27 cellular contexts compared by ENCODE assay signal in the genomic region with DNA sequence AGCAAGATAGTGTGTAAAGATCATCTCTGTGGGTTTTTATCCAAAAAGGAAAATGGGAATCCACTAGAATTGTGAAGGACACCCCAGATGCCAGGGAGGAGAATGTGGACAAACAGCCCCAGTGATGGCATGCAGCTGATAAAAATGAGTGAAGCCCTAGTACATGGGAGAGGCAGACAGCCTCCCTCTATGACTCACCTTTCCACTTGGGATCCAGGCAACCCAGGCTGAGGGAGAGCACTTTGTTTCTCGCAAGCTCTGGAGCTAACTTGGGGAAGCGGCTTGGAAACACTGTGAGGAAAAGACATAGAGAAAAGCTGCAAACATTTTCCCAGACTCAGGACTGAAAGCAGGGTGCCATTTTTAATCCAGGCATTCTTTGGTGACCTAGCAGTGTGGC. TPM values are rescaled to one million over a fixed set of nuclear protein-coding genes. Genes with fewer than 3 reads are reported as not detected.
DNase-seq lines count a peak whose midpoint lies in the region; ATAC-seq and TF ChIP-seq lines count a peak whose summit lies in the region.
"Had no signal": no experiment of that assay in that cellular context is flagged by ENCODE, and none has a peak within 500 bp of the region (broad histone marks: within the 10 kb centered on the region; RNA-seq: fewer than 3 reads in every experiment).

No MANE protein-coding gene starts in this region.

- no peak overlapping the region for H3K4me2 ChIP-seq in MM.1S (ENCODE audit: low read depth, low read length)
- H3K4me2 ChIP-seq: smooth muscle cell had no signal

- H3K4me3 Mint-ChIP-seq in CD4-positive, CD25-positive, alpha-beta regulatory T cell = peak overlapping the region in 2 of 4 donors; percentile 46 to 48
- H3K4me3 Mint-ChIP-seq: activated CD4-positive, alpha-beta memory T cell treated with anti-CD3 and anti-CD28 coated beads, Interleukin-2, amount 10 ng/mL, durations not matched to agents 7 days and 5 days; activated naive CD4-positive, alpha-beta T cell treated with anti-CD3 and anti-CD28 coated beads, Interleukin-2, amount 50 U/mL, for 24 hours; B cell; IgD-negative memory B cell; natural killer cell treated with Interleukin-12 subunit alpha and Interleukin-12 subunit beta and Interleukin-15 and Interleukin-18, amount 100 ng/mL, for 72 hours had no signal

- peak overlapping the region; percentile 72 for H3K4me3 ChIP-seq in CD4-positive, CD25-positive, alpha-beta regulatory T cell (ENCODE audit: low read depth, low read length)
- no peak overlapping the region for H3K4me3 ChIP-seq in MM.1S (ENCODE audit: low read length)
- H3K4me3 ChIP-seq: lung, MG63, mucosa of descending colon, smooth muscle cell, transverse colon had no signal

- H3K27ac Mint-ChIP-seq in CD4-positive, CD25-positive, alpha-beta regulatory T cell = peak overlapping the region; percentile 72 to 91 (median 82)
- H3K27ac Mint-ChIP-seq: activated CD4-positive, alpha-beta memory T cell treated with anti-CD3 and anti-CD28 coated beads, Interleukin-2, amount 10 ng/mL, durations not matched to agents 7 days and 5 days; activated naive CD4-positive, alpha-beta T cell treated with anti-CD3 and anti-CD28 coated beads, Interleukin-2, amount 50 U/mL, for 24 hours; activated T-helper 2 cell treated with anti-CD3 and anti-CD28 coated beads, Interferon-gamma antibody, Interleukin-2, Interleukin-4, amounts not matched to agents 10 μg/mL and 5 μg/mL and 100 μg/mL, durations not matched to agents 14 hours and 24 hours and 36 hours; B cell; IgD-negative memory B cell; natural killer cell treated with Interleukin-12 subunit alpha and Interleukin-12 subunit beta and Interleukin-15 and Interleukin-18, amount 100 ng/mL, for 72 hours had no signal

- H3K4me1 ChIP-seq in CD4-positive, CD25-positive, alpha-beta regulatory T cell (ENCODE audit: control insufficient read depth, insufficient read depth, low read length, poor library complexity, severe bottlenecking) = peaks cover 34% of the 10 kb centered on the region
- 0 out of 2 replicates have a peak, but pooled peaks cover 9% of the 10 kb centered on the region for H3K4me1 ChIP-seq in MM.1S (ENCODE audit: low read length)
- H3K4me1 ChIP-seq: transverse colon had no signal

- H3F3A ChIP-seq in MM.1S (ENCODE audit: insufficient read depth, low read length) = no peaks in the 10 kb centered on the region

- intact Hi-C loops in head of caudate nucleus (cut with DNase I) (no loop called here), left colon (cut with DNase I, micrococcal nuclease) (loop anchor here in 1 of 2 donors (5.0 kb wide), 1 partner anchor 120 kb away; no protein-coding TSS in a partner anchor)

- DNase-seq in CD4-positive, CD25-positive, alpha-beta regulatory T cell = no peak
- DNase-seq in HT1080 (ENCODE audit: low read depth) = peak; percentile 27
- peak; percentile 17 for DNase-seq in astrocyte of the hippocampus (ENCODE audit: low read depth, low spot score)
- peak in 27 of 42 donors; percentile 16 to 67 (median 41) for DNase-seq in head of caudate nucleus
- DNase-seq in MM.1S = no peak
- DNase-seq in left colon = no peak
- DNase-seq: activated CD4-positive, alpha-beta memory T cell treated with anti-CD3 and anti-CD28 coated beads, Interleukin-2, amount 10 ng/mL, durations not matched to agents 7 days and 5 days; anterior cingulate cortex; DMS153; MG63; mucosa of descending colon; NCI-H1436 treated with DMSO at 0.1 percent for 48 hours; NCI-H446; NCI-H774; retina; RPMI8226; stimulated activated CD4-positive, alpha-beta T cell treated with anti-CD3 and anti-CD28 coated beads, Interleukin-2, amount 100 ng/mL, for 24 hours; transverse colon had no signal

- no peak for TF ChIP-seq CTCF in MM.1S (IDR thresholded peaks at IDR 0.05; ENCODE audit: low read length)

- peak overlapping the region; percentile 47 for H3K27ac ChIP-seq in CD4-positive, CD25-positive, alpha-beta regulatory T cell (ENCODE audit: insufficient read depth, low read length, poor library complexity, severe bottlenecking)
- H3K27ac ChIP-seq in MM.1S (ENCODE audit: low read length) = no peak overlapping the region
- H3K27ac ChIP-seq: transverse colon had no signal

- H3K36me3 Mint-ChIP-seq in CD4-positive, CD25-positive, alpha-beta regulatory T cell = peaks cover 53% of the 10 kb centered on the region

- H3K27me3 ChIP-seq in CD4-positive, CD25-positive, alpha-beta regulatory T cell (ENCODE audit: control insufficient read depth, insufficient read depth, low read length) = no peaks in the 10 kb centered on the region
- no peaks in the 10 kb centered on the region for H3K27me3 ChIP-seq in MM.1S (replicated peaks; ENCODE audit: insufficient read depth, low read length)
- H3K27me3 ChIP-seq: MG63, transverse colon had no signal

- ATAC-seq in CD4-positive, CD25-positive, alpha-beta regulatory T cell (ENCODE audit: low read depth in 2 of 2) = no peak
- ATAC-seq in HG03159 (IDR thresholded peaks at IDR 0.05; ENCODE audit: unreplicated experiment) (no peak), HG03108 (IDR thresholded peaks at IDR 0.05; ENCODE audit: unreplicated experiment) (no peak), left colon (no peak)
- ATAC-seq: mucosa of descending colon; natural killer cell treated with Interleukin-12 subunit alpha and Interleukin-12 subunit beta and Interleukin-15 and Interleukin-18, amount 100 ng/mL, for 72 hours had no signal

- H3K36me3 ChIP-seq in CD4-positive, CD25-positive, alpha-beta regulatory T cell (ENCODE audit: control insufficient read depth, insufficient read depth, low read length) = peaks cover 5% of the 10 kb centered on the region
- H3K36me3 ChIP-seq in MM.1S (replicated peaks; ENCODE audit: insufficient read depth, low read length) = no peaks in the 10 kb centered on the region
- H3K36me3 ChIP-seq: transverse colon had no signal

- H3K27me3 Mint-ChIP-seq in CD4-positive, CD25-positive, alpha-beta regulatory T cell = no peaks in the 10 kb centered on the region
- H3K27me3 Mint-ChIP-seq: activated CD4-positive, alpha-beta memory T cell treated with anti-CD3 and anti-CD28 coated beads, Interleukin-2, amount 10 ng/mL, durations not matched to agents 7 days and 5 days; activated naive CD4-positive, alpha-beta T cell treated with anti-CD3 and anti-CD28 coated beads, Interleukin-2, amount 50 U/mL, for 24 hours; B cell; IgD-negative memory B cell; natural killer cell treated with Interleukin-12 subunit alpha and Interleukin-12 subunit beta and Interleukin-15 and Interleukin-18, amount 100 ng/mL, for 72 hours had no signal

- H3K4me1 Mint-ChIP-seq in CD4-positive, CD25-positive, alpha-beta regulatory T cell = peaks cover 30 to 44% (median 40%) of the 10 kb centered on the region in 4 donors

- no peaks in the 10 kb centered on the region for H3K9me2 ChIP-seq in MM.1S (replicated peaks; ENCODE audit: insufficient read depth, low read length)

- no peaks in the 10 kb centered on the region for H3K79me2 ChIP-seq in MM.1S (ENCODE audit: low read length)

- no peaks in the 10 kb centered on the region for H4K20me1 ChIP-seq in MM.1S (ENCODE audit: insufficient read depth, low read length)

- no peak overlapping the region for H2AFZ ChIP-seq in MM.1S (ENCODE audit: low read length)

- peaks cover 0 to 13% (median 2%) of the 10 kb centered on the region in 7 donors for H3K9me3 Mint-ChIP-seq in CD4-positive, CD25-positive, alpha-beta regulatory T cell

- peaks cover 2 to 4% of the 10 kb centered on the region in 2 experiments for H3K9me3 ChIP-seq in CD4-positive, CD25-positive, alpha-beta regulatory T cell (ENCODE audit: control insufficient read depth in 2 of 2, low read length in 2 of 2)
- no peaks in the 10 kb centered on the region for H3K9me3 ChIP-seq in MM.1S (replicated peaks; ENCODE audit: insufficient read depth, low read length)

- H3K9ac ChIP-seq in MM.1S (ENCODE audit: low read length) = no peak overlapping the region

RNA-seq across cellular contexts. Expression of gene FLACC1, which starts 5.3 kb away (rescaled TPM):
- total RNA-seq in CD4-positive, CD25-positive, alpha-beta regulatory T cell = 7.0 TPM
- 1 to 10 TPM in 2 of 4 donors, under 1 TPM in 2; 0.23 to 2.5 (median 1.0) TPM for polyA plus RNA-seq in CD4-positive, CD25-positive, alpha-beta regulatory T cell
- total RNA-seq in HT1080 (2014; rRNA removed; shearing (Covaris generic)) = 0.53 and 1.9 TPM in 2 replicates
- 0.22 TPM in 1 of 2 replicates, not detected in the other for polyA plus RNA-seq in HT1080 (2015; cell fraction: cytosol; rRNA removed)
- 0.49 and 0.51 TPM in 2 replicates for polyA plus RNA-seq in HT1080 (2015; cell fraction: nucleus; rRNA removed)
- total RNA-seq in left colon = 1 to 10 TPM; 1.3 to 2.1 TPM
- polyA plus RNA-seq: smooth muscle cell had no signal

Comparison
In these comparisons a context has a peak if more than half of its experiments do, and no peak if none do; other contexts are left out.
1. DNase-seq: peak in HT1080 (single experiment), astrocyte of the hippocampus (single experiment) and head of caudate nucleus (27 of 42); none in CD4-positive, CD25-positive, alpha-beta regulatory T cell (0 of 3), MM.1S (single experiment) and left colon (0 of 2).